19 cellular contexts compared by ENCODE assay signal in the genomic region with DNA sequence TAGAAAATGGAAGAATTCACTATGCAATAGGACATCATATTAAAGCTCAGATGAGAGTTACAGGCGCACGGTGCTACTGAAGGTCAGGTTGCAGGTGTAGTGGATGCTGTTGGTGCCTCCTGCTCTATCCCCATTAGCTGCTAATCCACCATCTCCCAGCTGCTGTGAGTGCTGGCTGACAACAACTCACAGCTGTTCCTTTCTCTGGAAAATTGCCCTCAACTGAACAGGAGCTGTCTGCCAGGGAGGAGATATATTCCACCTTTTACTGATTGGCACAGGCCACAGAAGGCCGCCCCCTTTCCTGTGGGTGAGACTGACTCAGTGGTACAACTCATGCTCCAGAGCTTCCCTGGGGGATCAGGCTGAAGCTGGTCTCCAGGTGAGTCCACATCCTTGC.
"Had no signal": no experiment of that assay in that cellular context is flagged by ENCODE, and none has a peak within 500 bp of the region (broad histone marks: within the 10 kb centered on the region; RNA-seq: fewer than 3 reads in every experiment).

No MANE protein-coding gene starts in this region.

- H3K36me3 ChIP-seq: ascending aorta, breast epithelium, lower lobe of right lung, right lobe of liver, suprapubic skin had no signal

- H3K4me1 Mint-ChIP-seq: activated CD8-positive, alpha-beta memory T cell treated with anti-CD3 and anti-CD28 coated beads, Interleukin-2, amount 10 ng/mL, durations not matched to agents 7 days and 5 days; activated naive CD8-positive, alpha-beta T cell treated with anti-CD3 and anti-CD28 coated beads, Interleukin-2, amount 50 U/mL, for 24 hours; neural crest cell had no signal

- H3K4me1 ChIP-seq: ascending aorta, breast epithelium, right lobe of liver, suprapubic skin had no signal

- H3K9me3 Mint-ChIP-seq: activated CD4-positive, alpha-beta memory T cell treated with anti-CD3 and anti-CD28 coated beads for 36 hours; activated naive CD4-positive, alpha-beta T cell treated with anti-CD3 and anti-CD28 coated beads for 36 hours; activated naive CD8-positive, alpha-beta T cell treated with anti-CD3 and anti-CD28 coated beads, Interleukin-2, amount 50 U/mL, for 24 hours; activated T-helper 2 cell treated with anti-CD3 and anti-CD28 coated beads, Interferon-gamma antibody, Interleukin-2, Interleukin-4, amounts not matched to agents 10 μg/mL and 5 μg/mL and 100 μg/mL, durations not matched to agents 14 hours and 24 hours and 36 hours had no signal

- FAIRE-seq: frontal cortex had no signal

- H3K9me3 ChIP-seq: ascending aorta, breast epithelium, lower lobe of right lung, right lobe of liver, suprapubic skin had no signal

- H3K4me3 ChIP-seq: ascending aorta, breast epithelium, lower lobe of right lung, right lobe of liver, suprapubic skin had no signal

- H3K27ac ChIP-seq: ascending aorta, breast epithelium, right lobe of liver, suprapubic skin had no signal

- H3K27me3 Mint-ChIP-seq: activated CD8-positive, alpha-beta memory T cell treated with anti-CD3 and anti-CD28 coated beads, Interleukin-2, amount 10 ng/mL, durations not matched to agents 7 days and 5 days had no signal

- H3K36me3 Mint-ChIP-seq: activated CD4-positive, alpha-beta memory T cell treated with anti-CD3 and anti-CD28 coated beads for 36 hours; activated CD8-positive, alpha-beta memory T cell treated with anti-CD3 and anti-CD28 coated beads, Interleukin-2, amount 10 ng/mL, durations not matched to agents 7 days and 5 days; mesothelial cell of epicardium had no signal

- H3K27ac Mint-ChIP-seq: activated CD4-positive, alpha-beta memory T cell treated with anti-CD3 and anti-CD28 coated beads for 36 hours; activated CD8-positive, alpha-beta memory T cell treated with anti-CD3 and anti-CD28 coated beads, Interleukin-2, amount 10 ng/mL, durations not matched to agents 7 days and 5 days; activated naive CD4-positive, alpha-beta T cell treated with anti-CD3 and anti-CD28 coated beads for 36 hours; activated naive CD8-positive, alpha-beta T cell treated with anti-CD3 and anti-CD28 coated beads, Interleukin-2, amount 50 U/mL, for 24 hours; activated T-helper 2 cell treated with anti-CD3 and anti-CD28 coated beads, Interferon-gamma antibody, Interleukin-2, Interleukin-4, amounts not matched to agents 10 μg/mL and 5 μg/mL and 100 μg/mL, durations not matched to agents 14 hours and 24 hours and 36 hours; mesothelial cell of epicardium had no signal

- H3K4me3 Mint-ChIP-seq: activated CD4-positive, alpha-beta memory T cell treated with anti-CD3 and anti-CD28 coated beads for 36 hours; activated CD8-positive, alpha-beta memory T cell treated with anti-CD3 and anti-CD28 coated beads, Interleukin-2, amount 10 ng/mL, durations not matched to agents 7 days and 5 days; activated naive CD4-positive, alpha-beta T cell treated with anti-CD3 and anti-CD28 coated beads for 36 hours; activated naive CD8-positive, alpha-beta T cell treated with anti-CD3 and anti-CD28 coated beads, Interleukin-2, amount 50 U/mL, for 24 hours; mesothelial cell of epicardium; neural crest cell had no signal

- H3K27me3 ChIP-seq: ascending aorta, breast epithelium, right lobe of liver, suprapubic skin had no signal

- DNase-seq: activated CD4-positive, alpha-beta memory T cell treated with anti-CD3 and anti-CD28 coated beads for 36 hours; activated CD8-positive, alpha-beta memory T cell treated with anti-CD3 and anti-CD28 coated beads, Interleukin-2, amount 10 ng/mL, durations not matched to agents 7 days and 5 days; activated naive CD4-positive, alpha-beta T cell treated with anti-CD3 and anti-CD28 coated beads for 36 hours; activated naive CD8-positive, alpha-beta T cell treated with anti-CD3 and anti-CD28 coated beads, Interleukin-2, amount 50 U/mL, for 24 hours; activated T-cell treated with anti-CD3 and anti-CD28 coated beads, Interleukin-2, amount 50 U/mL, for 1 hour; dermis blood vessel endothelial cell; head of caudate nucleus; left cardiac atrium; lower lobe of right lung; right lobe of liver; stimulated activated naive CD8-positive, alpha-beta T cell treated with anti-CD3 and anti-CD28 coated beads, Interleukin-15, Interleukin-2, amounts not matched to agents 100 U/mL and 50 U/mL, for 24 hours; trophoblast cell had no signal
